ENCODE assay signal across 11 cellular contexts in genomic region chr12:121304306-121304705, GRCh38. TPM values are rescaled to one million over a fixed set of nuclear protein-coding genes. Genes with fewer than 3 reads are reported as not detected.
A peak's percentile ranks its signal among the peaks of the same experiment; 100 is the strongest.
DNase-seq lines count a peak whose midpoint lies in the region; ATAC-seq, FAIRE-seq and TF ChIP-seq lines count a peak whose summit lies in the region.
"Had no signal": no experiment of that assay in that cellular context is flagged by ENCODE, and none has a peak within 500 bp of the region (broad histone marks: within the 10 kb centered on the region; RNA-seq: fewer than 3 reads in every experiment).

No MANE protein-coding gene starts in this region.

- TF ChIP-seq RAD21 in HepG2 (CRISPR knock-in tag; IDR thresholded peaks at IDR 0.05) = no peak

- H3K4me3 Mint-ChIP-seq in CD14-positive monocyte = no peak overlapping the region
- no peak overlapping the region for H3K4me3 Mint-ChIP-seq in T-helper 17 cell
- H3K4me3 Mint-ChIP-seq: CD4-positive, CD25-positive, alpha-beta regulatory T cell; H9 had no signal

- H3K36me3 Mint-ChIP-seq in CD14-positive monocyte (peaks cover 15 to 20% of the 10 kb centered on the region in 2 donors), T-helper 17 cell (ENCODE audit: low read depth) (no peaks in the 10 kb centered on the region)

- no TSS peak for BruUV-seq in HepG2 (replicated peaks; lab: Mats Ljungman, UMichigan)

- TF ChIP-seq CTCF in CD14-positive monocyte (IDR thresholded peaks at IDR 0.05) (no peak), HepG2 (CRISPR knock-in tag; IDR thresholded peaks at IDR 0.05) (no peak), mucosa of descending colon (IDR thresholded peaks at IDR 0.05) (no peak)

- CTCF ChIA-PET in HepG2 (lab: Yijun Ruan, JAX; ENCODE audit: low intra/inter-chr PET ratio, low total read pairs) = no interaction called here

- no peak overlapping the region for H3K9ac ChIP-seq in HepG2 (ENCODE audit: insufficient read depth, low read depth, low read length)

- no peak overlapping the region for H3K27ac ChIP-seq in HepG2 (ENCODE audit: extremely low read length, insufficient read depth, low read length)

- intact Hi-C loops in CD14-positive monocyte (cut with micrococcal nuclease) = no loop called here
- intact Hi-C loops in HepG2 (cut with micrococcal nuclease; ENCODE audit: unreplicated experiment) = no loop called here
- intact Hi-C loops in mucosa of descending colon (cut with DNase I, micrococcal nuclease) = no loop called here

- H3K27ac Mint-ChIP-seq in CD14-positive monocyte (peak overlapping the region in 5 of 7 donors; percentile 66 to 86 (median 73)), T-helper 17 cell (peak overlapping the region; percentile 37)
- H3K27ac Mint-ChIP-seq: H9 had no signal

- peaks cover 39% of the 10 kb centered on the region for H3K4me1 Mint-ChIP-seq in CD14-positive monocyte
- peaks cover 2% of the 10 kb centered on the region for H3K4me1 Mint-ChIP-seq in T-helper 17 cell
- H3K4me1 Mint-ChIP-seq: H9 had no signal

- no peak for DNase-seq in CD14-positive monocyte (ENCODE audit: low spot score)
- DNase-seq in T-helper 17 cell = no peak
- no peak for DNase-seq in HepG2 (ENCODE audit: low spot score)
- DNase-seq in mucosa of descending colon = no peak
- DNase-seq in activated CD4-positive, alpha-beta T cell treated with anti-CD3 and anti-CD28 coated beads for 1 hour = no peak
- DNase-seq: CD4-positive, CD25-positive, alpha-beta regulatory T cell; DMS79; GOT3; H9 had no signal

- POLR2A ChIA-PET in HepG2 (lab: Yijun Ruan, JAX) = no interaction called here

- H3K4me2 ChIP-seq in HepG2 (ENCODE audit: low read depth, low read length) = no peak overlapping the region

- no peaks in the 10 kb centered on the region for H4K20me1 ChIP-seq in HepG2 (ENCODE audit: insufficient read depth, low read length)

- no peak for TF ChIP-seq POLR2A in HepG2 (IDR thresholded peaks at IDR 0.05; ENCODE audit: insufficient read depth in 1 of 2, low read depth in 2 of 2, low read length in 2 of 2)

- WGBS in HepG2 (ENCODE audit: low lambda C conversion rate) = 74% methylated on average over 3 of the region's 4 CpGs

- no peaks in the 10 kb centered on the region for H3K9me3 Mint-ChIP-seq in CD14-positive monocyte
- H3K9me3 Mint-ChIP-seq: CD4-positive, CD25-positive, alpha-beta regulatory T cell; H9 had no signal

- ATAC-seq in T-helper 17 cell (no peak), HepG2 (peak; percentile 27; the same call in 2 of the 3 replicates), mucosa of descending colon (no peak), HG02970 (IDR thresholded peaks at IDR 0.05; ENCODE audit: low FRiP score, unreplicated experiment) (no peak)
- ATAC-seq: GM12878 had no signal

- H3K36me3 ChIP-seq in HepG2 (replicated peaks in 1 of 2; ENCODE audit: control insufficient read depth in 1 of 2, insufficient read depth in 2 of 2, low read length in 2 of 2) = peaks cover 5 to 11% of the 10 kb centered on the region in 2 experiments; a peak in 2 of 5 replicates
- H3K36me3 ChIP-seq in mucosa of descending colon (ENCODE audit: low read depth) = no peaks in the 10 kb centered on the region

- TF ChIP-seq EP300 in HepG2 (IDR thresholded peaks at IDR 0.05; ENCODE audit: low read depth in 2 of 2, low read length in 2 of 2) (no peak), HepG2 (CRISPR knock-in tag; IDR thresholded peaks at IDR 0.05; ENCODE audit: borderline replicate concordance) (no peak)

- H3K9me3 ChIP-seq in T-helper 17 cell (ENCODE audit: control insufficient read depth, low read length, poor library complexity, severe bottlenecking) = no peaks in the 10 kb centered on the region
- no peaks in the 10 kb centered on the region for H3K9me3 ChIP-seq in HepG2 (ENCODE audit: low read length)
- H3K9me3 ChIP-seq in mucosa of descending colon = no peaks in the 10 kb centered on the region

- H3K4me1 ChIP-seq in HepG2 (ENCODE audit: insufficient read depth, low read length) (peaks cover 19% of the 10 kb centered on the region), mucosa of descending colon (ENCODE audit: low read depth) (peaks cover 6% of the 10 kb centered on the region)

- no peaks in the 10 kb centered on the region for H3K79me2 ChIP-seq in HepG2 (ENCODE audit: insufficient read depth, low read length)

- H3K27me3 ChIP-seq in HepG2 (ENCODE audit: control insufficient read depth in 1 of 2, insufficient read depth in 2 of 2, low read length in 2 of 2) = no peaks in the 10 kb centered on the region

- FAIRE-seq in HepG2 (lab: Jason Lieb, UNC) = no peak
- FAIRE-seq: GM12878 had no signal

- in situ Hi-C loops in HepG2 (cut with HindIII; ENCODE audit: extremely low pct_ligation_motif_present, low pct_unique_long_range_greater_than_20kb) = no loop called here

- H3K4me3 ChIP-seq in HepG2 (replicated peaks in 1 of 3; ENCODE audit: insufficient read depth in 1 of 3, low read depth in 2 of 3, low read length in 3 of 3) (no peak overlapping the region), mucosa of descending colon (no peak overlapping the region)
- H3K4me3 ChIP-seq: GM12878 had no signal

- no peak overlapping the region for H2AFZ ChIP-seq in HepG2 (ENCODE audit: low read length)

- H3K27me3 Mint-ChIP-seq in CD14-positive monocyte (ENCODE audit: low read depth in 3 of 3) (peaks cover 0 to 1% (median 0%) of the 10 kb centered on the region in 3 donors), T-helper 17 cell (no peaks in the 10 kb centered on the region)
- H3K27me3 Mint-ChIP-seq: CD4-positive, CD25-positive, alpha-beta regulatory T cell had no signal

TF ChIP-seq in HepG2, 621 proteins besides CTCF, POLR2A, EP300 and RAD21 (continues in another document):
- no peak for TF ChIP-seq RBAK (CRISPR knock-in tag; IDR thresholded peaks at IDR 0.05)
- TF ChIP-seq CEBPG (CRISPR knock-in tag; IDR thresholded peaks at IDR 0.05) = no peak
- TF ChIP-seq ZNF264 (CRISPR knock-in tag; IDR thresholded peaks at IDR 0.05) = no peak
- TF ChIP-seq DR1 (CRISPR knock-in tag; IDR thresholded peaks at IDR 0.05) = no peak

RNA-seq across cellular contexts. Expression of gene CAMKK2, which starts 7.8 kb away (rescaled TPM):
- polyA plus RNA-seq in CD14-positive monocyte (10 to 100 TPM; 55.6 to 71.0 TPM), HepG2 (2011; rRNA removed) (20.0 and 25.1 TPM in 2 replicates)
- total RNA-seq in T-helper 17 cell (10 to 100 TPM; 12.5 to 15.8 TPM), HepG2 (2016; rRNA removed; fragmentation: Illumina TruSeq; extraction: Trizol) (18.8 and 23.0 TPM in 2 replicates), mucosa of descending colon (10 to 100 TPM; 44.0 to 57.1 (median 47.3) TPM)
- 3.8 and 4.1 TPM in 2 replicates for total RNA-seq in HepG2 (2016; cell fraction: cytosol; rRNA removed; fragmentation: Illumina TruSeq; extraction: Trizol; ENCODE audit: low read depth)
- 17.9 and 20.0 TPM in 2 replicates for total RNA-seq in HepG2 (2016; cell fraction: insoluble cytoplasmic fraction; rRNA removed; fragmentation: Illumina TruSeq; extraction: Trizol)
- 17.3 and 18.1 TPM in 2 replicates for total RNA-seq in HepG2 (2016; cell fraction: membrane; rRNA removed; fragmentation: Illumina TruSeq; extraction: Trizol)
- 18.1 and 18.3 TPM in 2 replicates for total RNA-seq in HepG2 (2016; cell fraction: nucleus; rRNA removed; fragmentation: Illumina TruSeq; extraction: Trizol)
- polyA plus RNA-seq in HepG2 (2011; cell fraction: cytosol; rRNA removed) = 18.7 TPM in 2 replicates
- 36.8 and 38.0 TPM in 2 replicates for polyA plus RNA-seq in HepG2 (2011; cell fraction: nucleus; rRNA removed)
- 12.9 and 13.9 TPM in 2 replicates for polyA plus RNA-seq in HepG2 (2012)
- polyA plus RNA-seq in HepG2 (2016; cell fraction: cytosol; fragmentation: Illumina TruSeq; extraction: Trizol; ENCODE audit: low read depth) = 3.2 and 3.8 TPM in 2 replicates
- polyA plus RNA-seq in HepG2 (2016; cell fraction: insoluble cytoplasmic fraction; fragmentation: Illumina TruSeq; extraction: Trizol; ENCODE audit: low read depth) = 19.8 and 21.1 TPM in 2 replicates
- polyA plus RNA-seq in HepG2 (2016; cell fraction: membrane; fragmentation: Illumina TruSeq; extraction: Trizol; ENCODE audit: low read depth) = 12.0 and 12.4 TPM in 2 replicates
- 32.0 and 33.8 TPM in 2 replicates for polyA plus RNA-seq in HepG2 (2016; cell fraction: nucleus; fragmentation: Illumina TruSeq; extraction: Trizol; ENCODE audit: insufficient read depth, low read depth)
- 29.2 and 33.9 TPM in 2 replicates for polyA minus RNA-seq in HepG2 (2011; rRNA and poly(A)+ RNA removed; ENCODE audit: low replicate concordance)
- polyA minus RNA-seq in HepG2 (2011; cell fraction: cytosol; rRNA and poly(A)+ RNA removed) = 12.1 and 12.2 TPM in 2 replicates
- 23.2 and 29.6 TPM in 2 replicates for polyA minus RNA-seq in HepG2 (2011; cell fraction: nucleus; rRNA and poly(A)+ RNA removed)

RNA-seq across cellular contexts. Expression of gene ANAPC5, which starts 47.9 kb away (rescaled TPM):
- 100 to 1,000 TPM in 1 of 2 donors, 10 to 100 TPM in 1; 67.3 to 114 TPM for polyA plus RNA-seq in CD14-positive monocyte
- 100 to 1,000 TPM; 107 to 130 TPM for total RNA-seq in T-helper 17 cell
- 161 and 174 TPM in 2 replicates for total RNA-seq in HepG2 (2016; rRNA removed; fragmentation: Illumina TruSeq; extraction: Trizol)
- total RNA-seq in HepG2 (2016; cell fraction: cytosol; rRNA removed; fragmentation: Illumina TruSeq; extraction: Trizol; ENCODE audit: low read depth) = 101 and 107 TPM in 2 replicates
- 166 and 170 TPM in 2 replicates for total RNA-seq in HepG2 (2016; cell fraction: insoluble cytoplasmic fraction; rRNA removed; fragmentation: Illumina TruSeq; extraction: Trizol)
- total RNA-seq in HepG2 (2016; cell fraction: membrane; rRNA removed; fragmentation: Illumina TruSeq; extraction: Trizol) = 211 and 214 TPM in 2 replicates
- total RNA-seq in HepG2 (2016; cell fraction: nucleus; rRNA removed; fragmentation: Illumina TruSeq; extraction: Trizol) = 114 and 131 TPM in 2 replicates
- 134 and 146 TPM in 2 replicates for polyA plus RNA-seq in HepG2 (2011; rRNA removed)
- 93.9 and 111 TPM in 2 replicates for polyA plus RNA-seq in HepG2 (2011; cell fraction: cytosol; rRNA removed)
- 245 and 310 TPM in 2 replicates for polyA plus RNA-seq in HepG2 (2011; cell fraction: nucleus; rRNA removed)
- 58.4 and 72.2 TPM in 2 replicates for polyA plus RNA-seq in HepG2 (2012)
- polyA plus RNA-seq in HepG2 (2016; cell fraction: cytosol; fragmentation: Illumina TruSeq; extraction: Trizol; ENCODE audit: low read depth) = 91.9 and 105 TPM in 2 replicates
- 134 and 136 TPM in 2 replicates for polyA plus RNA-seq in HepG2 (2016; cell fraction: insoluble cytoplasmic fraction; fragmentation: Illumina TruSeq; extraction: Trizol; ENCODE audit: low read depth)
- polyA plus RNA-seq in HepG2 (2016; cell fraction: membrane; fragmentation: Illumina TruSeq; extraction: Trizol; ENCODE audit: low read depth) = 143 and 147 TPM in 2 replicates
- polyA plus RNA-seq in HepG2 (2016; cell fraction: nucleus; fragmentation: Illumina TruSeq; extraction: Trizol; ENCODE audit: insufficient read depth, low read depth) = 178 and 187 TPM in 2 replicates
- polyA minus RNA-seq in HepG2 (2011; rRNA and poly(A)+ RNA removed; ENCODE audit: low replicate concordance) = 159 and 362 TPM in 2 replicates
- 55.9 and 59.9 TPM in 2 replicates for polyA minus RNA-seq in HepG2 (2011; cell fraction: cytosol; rRNA and poly(A)+ RNA removed)
- 144 and 152 TPM in 2 replicates for polyA minus RNA-seq in HepG2 (2011; cell fraction: nucleus; rRNA and poly(A)+ RNA removed)
- 10 to 100 TPM; 89.8 to 98.1 (median 93.8) TPM for total RNA-seq in mucosa of descending colon
